In genomic region chr6:22248513-22249308, GRCh38 we compare ENCODE assay signal across 14 cellular contexts. TPM values are rescaled to one million over a fixed set of nuclear protein-coding genes. Genes with fewer than 3 reads are reported as not detected.
DNase-seq lines count a peak whose midpoint lies in the region; ATAC-seq and TF ChIP-seq lines count a peak whose summit lies in the region.
"Had no signal": no experiment of that assay in that cellular context is flagged by ENCODE, and none has a peak within 500 bp of the region (broad histone marks: within the 10 kb centered on the region; RNA-seq: fewer than 3 reads in every experiment).

No MANE protein-coding gene starts in this region.

- peak overlapping the region; percentile 95; the same call in 1 of the 2 replicates for H3K27ac ChIP-seq in SK-N-MC

- DNase-seq in GM03348 (ENCODE audit: low spot score): peak; percentile 16
- no peak for DNase-seq in SK-N-MC (ENCODE audit: low read depth, low spot score)
- DNase-seq in fibroblast of peridontal ligament (ENCODE audit: extremely low read depth): peak; percentile 85
- no peak for DNase-seq in osteocyte (ENCODE audit: extremely low spot score, unreplicated experiment)
- DNase-seq in germinal center (ENCODE audit: low spot score): no peak
- DNase-seq: activated CD4-positive, alpha-beta memory T cell treated with anti-CD3 and anti-CD28 coated beads, Interleukin-2, amount 10 ng/mL, durations not matched to agents 7 days and 5 days; NCI-H82; small intestine; T-helper 1 cell had no signal

- peak overlapping the region; percentile 43 for H3K4me3 Mint-ChIP-seq in osteocyte (ENCODE audit: unreplicated experiment)
- H3K4me3 Mint-ChIP-seq: activated CD4-positive, alpha-beta memory T cell treated with anti-CD3 and anti-CD28 coated beads, Interleukin-2, amount 10 ng/mL, durations not matched to agents 7 days and 5 days; activated naive CD8-positive, alpha-beta T cell had no signal

- H3K27me3 Mint-ChIP-seq in osteocyte (ENCODE audit: unreplicated experiment): no peaks in the 10 kb centered on the region
- H3K27me3 Mint-ChIP-seq: activated CD4-positive, alpha-beta memory T cell treated with anti-CD3 and anti-CD28 coated beads, Interleukin-2, amount 10 ng/mL, durations not matched to agents 7 days and 5 days; activated naive CD8-positive, alpha-beta T cell had no signal

- peaks cover 2% of the 10 kb centered on the region; the same call in 1 of the 2 replicates for H3K9me3 ChIP-seq in SK-N-MC (ENCODE audit: low read depth, low read length)

- no peak for TF ChIP-seq CTCF in osteocyte (IDR thresholded peaks at IDR 0.05)

- no peaks in the 10 kb centered on the region for H3K36me3 ChIP-seq in SK-N-MC (ENCODE audit: insufficient read depth, low read length)

- H3K27ac Mint-ChIP-seq in osteocyte (ENCODE audit: unreplicated experiment): peak overlapping the region; percentile 85
- H3K27ac Mint-ChIP-seq: activated CD4-positive, alpha-beta memory T cell treated with anti-CD3 and anti-CD28 coated beads, Interleukin-2, amount 10 ng/mL, durations not matched to agents 7 days and 5 days; activated naive CD8-positive, alpha-beta T cell had no signal

- H3K36me3 Mint-ChIP-seq in osteocyte (ENCODE audit: unreplicated experiment): no peaks in the 10 kb centered on the region
- H3K36me3 Mint-ChIP-seq: activated naive CD8-positive, alpha-beta T cell had no signal

- H3K9ac ChIP-seq in SK-N-MC (ENCODE audit: insufficient read length): no peak overlapping the region

- H3K9me3 Mint-ChIP-seq in osteocyte (ENCODE audit: unreplicated experiment): peaks cover 3% of the 10 kb centered on the region

- no peak overlapping the region for H3K4me3 ChIP-seq in SK-N-MC

- ATAC-seq in GM19455 (IDR thresholded peaks at IDR 0.05; ENCODE audit: unreplicated experiment) (no peak), GM18520 (IDR thresholded peaks at IDR 0.05; ENCODE audit: unreplicated experiment) (no peak), HG03460 (IDR thresholded peaks at IDR 0.05; ENCODE audit: unreplicated experiment) (no peak)
- ATAC-seq: esophagus mucosa had no signal

- peaks cover 45% of the 10 kb centered on the region for H3K4me1 Mint-ChIP-seq in osteocyte (ENCODE audit: unreplicated experiment)
- H3K4me1 Mint-ChIP-seq: activated CD4-positive, alpha-beta memory T cell treated with anti-CD3 and anti-CD28 coated beads, Interleukin-2, amount 10 ng/mL, durations not matched to agents 7 days and 5 days had no signal

RNA-seq across cellular contexts. Expression of gene PRL, which starts 48.1 kb away (rescaled TPM):
- total RNA-seq in osteocyte: not detected in 2 replicates
- total RNA-seq: activated CD4-positive, alpha-beta memory T cell treated with anti-CD3 and anti-CD28 coated beads, Interleukin-2, amount 10 ng/mL, durations not matched to agents 7 days and 5 days; esophagus mucosa had no signal

Comparison
In these comparisons a context has a peak if more than half of its experiments do, and no peak if none do; other contexts are left out.
1. DNase-seq: peak in GM03348 (single experiment) and fibroblast of peridontal ligament (single experiment); none in SK-N-MC (single experiment), osteocyte (single experiment) and germinal center (single experiment).